8 cellular contexts compared by ENCODE assay signal in the genomic region with DNA sequence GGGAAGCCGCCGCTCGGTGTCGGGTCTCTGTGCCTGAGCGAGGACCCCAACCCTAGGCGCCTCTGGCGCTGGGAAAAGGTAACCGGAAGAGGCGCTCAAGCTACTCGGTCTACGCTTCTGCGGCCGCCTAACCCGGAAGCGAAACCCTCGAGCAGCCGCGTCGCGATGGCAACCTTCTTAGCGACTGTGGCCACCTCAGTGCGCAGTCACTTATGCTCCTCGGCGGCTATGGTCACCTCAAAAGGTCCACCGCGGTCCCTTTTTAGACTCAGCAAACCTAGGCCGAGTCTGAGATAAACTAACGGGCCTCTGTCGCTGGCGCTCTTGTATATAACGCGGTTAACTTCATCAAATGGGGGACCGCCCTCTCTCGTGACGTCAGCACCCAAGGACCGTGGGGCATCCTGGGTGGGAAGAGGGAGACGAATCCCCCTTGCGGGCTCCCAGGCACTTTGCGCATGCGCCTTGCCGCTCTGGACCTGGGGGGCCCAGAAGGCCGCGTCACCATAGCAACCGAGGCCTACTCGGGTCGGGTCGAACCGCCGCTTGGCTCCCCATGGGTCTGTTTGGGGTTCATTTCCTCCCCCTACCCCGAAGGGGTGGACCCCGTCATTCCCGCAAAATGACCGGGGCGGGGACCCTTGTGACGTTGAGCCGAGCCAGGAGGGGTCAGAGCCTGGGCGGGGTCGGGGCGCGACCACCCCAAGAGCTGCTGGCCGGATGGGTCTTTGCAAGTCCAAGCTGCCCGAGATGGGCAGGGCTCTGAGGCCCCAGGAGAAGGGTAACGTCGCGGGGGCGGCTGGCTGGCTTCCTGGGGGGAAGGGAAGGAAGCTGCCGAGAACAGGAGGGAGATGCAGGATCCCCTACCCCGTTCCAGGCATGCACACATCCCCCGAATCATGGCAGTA. TPM values are rescaled to one million over a fixed set of nuclear protein-coding genes. Genes with fewer than 3 reads are reported as not detected.
DNase-seq lines count a peak whose midpoint lies in the region; ATAC-seq and TF ChIP-seq lines count a peak whose summit lies in the region.

A gene with protein sequence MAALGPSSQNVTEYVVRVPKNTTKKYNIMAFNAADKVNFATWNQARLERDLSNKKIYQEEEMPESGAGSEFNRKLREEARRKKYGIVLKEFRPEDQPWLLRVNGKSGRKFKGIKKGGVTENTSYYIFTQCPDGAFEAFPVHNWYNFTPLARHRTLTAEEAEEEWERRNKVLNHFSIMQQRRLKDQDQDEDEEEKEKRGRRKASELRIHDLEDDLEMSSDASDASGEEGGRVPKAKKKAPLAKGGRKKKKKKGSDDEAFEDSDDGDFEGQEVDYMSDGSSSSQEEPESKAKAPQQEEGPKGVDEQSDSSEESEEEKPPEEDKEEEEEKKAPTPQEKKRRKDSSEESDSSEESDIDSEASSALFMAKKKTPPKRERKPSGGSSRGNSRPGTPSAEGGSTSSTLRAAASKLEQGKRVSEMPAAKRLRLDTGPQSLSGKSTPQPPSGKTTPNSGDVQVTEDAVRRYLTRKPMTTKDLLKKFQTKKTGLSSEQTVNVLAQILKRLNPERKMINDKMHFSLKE (minus strand): TSS at position 91 of the 908 bp plus-strand sequence. CDS start 169 bp downstream, outside the sequence.

- CTCF ChIA-PET in activated CD4-positive, alpha-beta memory T cell treated with anti-CD3 and anti-CD28 coated beads for 36 hours (lab: Charles Lee): interaction anchor here (0.8 kb wide), 1 partner anchor 31 kb away, joined by 3 read pairs; a partner anchor contains a TSS

- TF ChIP-seq CTCF in C4-2B (conservative IDR thresholded peaks at IDR 0.05) (no peak), lower leg skin (IDR thresholded peaks at IDR 0.05) (no peak)

- TF ChIP-seq POLR2A in lower leg skin (IDR thresholded peaks at IDR 0.05): no peak

- POLR2A ChIA-PET in activated CD4-positive, alpha-beta memory T cell treated with anti-CD3 and anti-CD28 coated beads for 36 hours (lab: Charles Lee): interaction anchor here (0.6 to 1.5 kb wide), 6 partner anchors 18 to 88 kb away, joined by 3 to 6 read pairs (median 3); a partner anchor contains a TSS

- H3K4me3 Mint-ChIP-seq in activated CD4-positive, alpha-beta memory T cell treated with anti-CD3 and anti-CD28 coated beads for 36 hours: peak within 1 kb of the TSS; percentile 94

- H3K4me1 ChIP-seq in duodenal mucosa (ENCODE audit: control insufficient read depth in 1 of 2, insufficient read depth in 2 of 2, low read length in 2 of 2): peaks cover 10 to 13% of the 10 kb centered on the region in 2 donors

- WGBS in lower leg skin, 2 donors: 0 to 1% methylated on average over 48 to 54 of the region's 69 CpGs

- no peaks in the 10 kb centered on the region for H3K9me3 ChIP-seq in duodenal mucosa (ENCODE audit: control insufficient read depth in 1 of 2, low read length in 2 of 2)

- no peaks in the 10 kb centered on the region for H3K27me3 ChIP-seq in duodenal mucosa (ENCODE audit: control insufficient read depth in 1 of 2, insufficient read depth in 2 of 2, low read length in 2 of 2)

- H3K9me3 Mint-ChIP-seq in activated CD4-positive, alpha-beta memory T cell treated with anti-CD3 and anti-CD28 coated beads for 36 hours: no peaks in the 10 kb centered on the region

- ATAC-seq in GM19372 (IDR thresholded peaks at IDR 0.05; ENCODE audit: low read depth, unreplicated experiment) (peak; percentile 78), HG03571 (IDR thresholded peaks at IDR 0.05; ENCODE audit: unreplicated experiment) (peak; percentile 72)

- DNase-seq in NCI-H82 treated with DMSO at 0.1 percent for 48 hours (lab: John Stamatoyannopoulos, UW; ENCODE audit: unreplicated experiment) (peak; percentile 86), lower leg skin (ENCODE audit: low spot score in 2 of 2) (peak; percentile 85 to 98)
- peak; percentile 94 for DNase-seq in activated CD4-positive, alpha-beta memory T cell treated with anti-CD3 and anti-CD28 coated beads for 36 hours
- DNase-seq in stimulated activated CD4-positive, alpha-beta T cell treated with anti-CD3 and anti-CD28 coated beads, Interleukin-4, amount 100 ng/mL, for 48 hours (ENCODE audit: low read depth in 2 of 2): peak; percentile 91 to 92

- H3K36me3 ChIP-seq in duodenal mucosa (ENCODE audit: control insufficient read depth in 1 of 2, insufficient read depth in 2 of 2, low read length in 2 of 2): peaks cover 0 to 19% of the 10 kb centered on the region in 2 donors

- H3K36me3 Mint-ChIP-seq in activated CD4-positive, alpha-beta memory T cell treated with anti-CD3 and anti-CD28 coated beads for 36 hours: peaks cover 21% of the 10 kb centered on the region

- H3K27ac ChIP-seq in C4-2B: peak within 1 kb of the TSS; percentile 84
- H3K27ac ChIP-seq in duodenal mucosa (ENCODE audit: low read depth, low read length): peak within 1 kb of the TSS; percentile 94

- H3K4me1 Mint-ChIP-seq in activated CD4-positive, alpha-beta memory T cell treated with anti-CD3 and anti-CD28 coated beads for 36 hours (ENCODE audit: low read depth): peaks cover 24% of the 10 kb centered on the region

- H3K4me3 ChIP-seq in duodenal mucosa (ENCODE audit: low read depth in 1 of 2, low read length in 2 of 2) (peak within 1 kb of the TSS; percentile 85 to 99), lower leg skin (ENCODE audit: low read depth, poor library complexity, severe bottlenecking) (peak within 1 kb of the TSS; percentile 41)

- peak within 1 kb of the TSS; percentile 93 for H3K27ac Mint-ChIP-seq in activated CD4-positive, alpha-beta memory T cell treated with anti-CD3 and anti-CD28 coated beads for 36 hours

- peak within 1 kb of the TSS; percentile 90 to 97 for H3K9ac ChIP-seq in duodenal mucosa (ENCODE audit: low read depth in 1 of 2, low read length in 2 of 2)

- intact Hi-C loops in activated CD4-positive, alpha-beta memory T cell treated with anti-CD3 and anti-CD28 coated beads for 36 hours (cut with micrococcal nuclease): loop anchor here (1.0 to 2.0 kb wide), 4 partner anchors 20 to 67 kb away; a partner anchor contains a TSS
- intact Hi-C loops in lower leg skin (cut with DNase I; ENCODE audit: low total_unique reads): no loop called here

- no peaks in the 10 kb centered on the region for H3K27me3 Mint-ChIP-seq in activated CD4-positive, alpha-beta memory T cell treated with anti-CD3 and anti-CD28 coated beads for 36 hours

RNA-seq across cellular contexts. Expression of the gene that starts here (rescaled TPM):
- 10 to 100 TPM; 67.0 to 70.9 TPM for total RNA-seq in activated CD4-positive, alpha-beta memory T cell treated with anti-CD3 and anti-CD28 coated beads for 36 hours
- total RNA-seq in lower leg skin: 10 to 100 TPM; 33.2 to 59.5 (median 43.1) TPM

Comparison
In these comparisons a context has a peak if more than half of its experiments do, and no peak if none do; other contexts are left out.
1. Peak in every context shown above with its lines: DNase-seq, ATAC-seq, H3K4me3 ChIP-seq and H3K27ac ChIP-seq.